Comparison of ENCODE assay signal across 24 cellular contexts in the genomic region with DNA sequence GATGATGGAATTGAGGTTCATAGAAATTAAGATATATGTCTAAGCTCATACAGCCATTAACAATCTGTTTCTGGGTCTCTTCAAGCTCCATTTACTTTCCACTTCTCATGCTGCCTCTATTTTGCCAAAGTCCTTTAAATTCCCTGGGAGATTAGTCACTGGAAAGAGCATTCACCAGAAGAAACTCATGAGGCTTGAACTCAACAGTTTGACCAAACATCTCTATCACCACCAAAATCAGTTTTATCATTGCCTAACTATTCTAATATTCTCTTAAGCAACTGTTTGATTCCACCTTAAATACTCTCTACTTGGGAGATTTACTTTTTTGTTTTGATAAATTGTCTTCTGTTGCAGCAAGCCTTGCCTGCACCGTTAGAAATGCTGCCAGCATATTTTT.
DNase-seq lines count a peak whose midpoint lies in the region; ATAC-seq, FAIRE-seq and TF ChIP-seq lines count a peak whose summit lies in the region.
"Had no signal": no experiment of that assay in that cellular context is flagged by ENCODE, and none has a peak within 500 bp of the region (broad histone marks: within the 10 kb centered on the region; RNA-seq: fewer than 3 reads in every experiment).

No MANE protein-coding gene starts in this region.

- intact Hi-C loops in left colon (cut with DNase I, micrococcal nuclease): no loop called here

- FAIRE-seq in RCC 7860 (lab: Jason Lieb, UNC): no peak
- FAIRE-seq: GM12891, K562 had no signal

- ATAC-seq in GM21367 (IDR thresholded peaks at IDR 0.05; ENCODE audit: unreplicated experiment) (no peak), left colon (no peak), HG03378 (IDR thresholded peaks at IDR 0.05; ENCODE audit: unreplicated experiment) (no peak)
- ATAC-seq: K562, Right ventricle myocardium inferior, WTC11 had no signal

- no peak for TF ChIP-seq CTCF in fibroblast of mammary gland (conservative IDR thresholded peaks at IDR 0.05; ENCODE audit: control insufficient read depth, insufficient read depth, low read depth, low read length)

- no peak overlapping the region for H3K4me3 ChIP-seq in fibroblast of mammary gland (ENCODE audit: control insufficient read depth, low read depth, low read length)
- H3K4me3 ChIP-seq: cardiac muscle cell, HAP-1, K562, prostate gland had no signal

- DNase-seq in EH (ENCODE audit: low read depth) (peak; percentile 87), RCC 7860 (ENCODE audit: low spot score) (peak; percentile 28), fibroblast of mammary gland (ENCODE audit: low read depth) (peak; percentile 2), renal cortical epithelial cell (ENCODE audit: low read depth) (peak; percentile 82), left colon (no peak)
- DNase-seq in activated CD4-positive, alpha-beta T cell treated with anti-CD3 and anti-CD28 coated beads, Interleukin-2, amount 50 U/mL, for 4 hours: no peak
- DNase-seq: activated CD4-positive, alpha-beta memory T cell treated with anti-CD3 and anti-CD28 coated beads for 36 hours; activated naive CD8-positive, alpha-beta T cell treated with anti-CD3 and anti-CD28 coated beads, Interleukin-2, amount 10 ng/mL, durations not matched to agents 7 days and 5 days; endodermal cell; head of caudate nucleus; NCI-H1417 treated with DMSO at 0.1 percent for 48 hours; NCI-H2107; NCI-H446 treated with DMSO at 0.1 percent for 48 hours; OCI-M1; T1000 had no signal

Comparison
In these comparisons a context has a peak if more than half of its experiments do, and no peak if none do; other contexts are left out.
1. DNase-seq: peak in EH (single experiment), RCC 7860 (single experiment), fibroblast of mammary gland (single experiment) and renal cortical epithelial cell (single experiment); none in left colon (0 of 2) and activated CD4-positive, alpha-beta T cell treated with anti-CD3 and anti-CD28 coated beads, Interleukin-2, amount 50 U/mL, for 4 hours (0 of 2).